ENCODE assay signal across 26 cellular contexts in the genomic region with DNA sequence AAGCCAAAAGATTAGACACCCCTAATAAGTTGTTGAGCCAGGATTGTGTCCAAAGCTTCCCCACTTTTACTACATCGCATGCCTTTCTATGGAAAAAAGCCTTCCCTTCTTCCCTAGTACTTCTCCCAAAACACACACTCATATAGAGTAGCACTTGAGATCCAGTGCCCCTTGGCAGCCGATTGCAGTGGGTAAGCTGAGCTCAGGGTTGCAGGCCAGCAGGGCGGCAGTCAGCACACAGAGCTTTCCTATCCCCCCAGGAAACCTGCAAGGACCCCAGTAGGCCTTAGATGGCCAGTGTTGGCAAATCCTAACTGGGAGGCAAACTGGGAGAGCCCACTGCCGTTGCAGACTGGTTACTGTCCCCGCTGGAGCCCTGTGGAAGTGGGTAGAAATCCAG.
DNase-seq lines count a peak whose midpoint lies in the region; ATAC-seq and TF ChIP-seq lines count a peak whose summit lies in the region.
"Had no signal": no experiment of that assay in that cellular context is flagged by ENCODE, and none has a peak within 500 bp of the region (broad histone marks: within the 10 kb centered on the region; RNA-seq: fewer than 3 reads in every experiment).

No MANE protein-coding gene starts in this region.

- no peaks in the 10 kb centered on the region for H3K27me3 ChIP-seq in BLaER1 treated with 17β-estradiol and CSF1 and Interleukin-3, amounts not matched to agents 10 nM and 100 nM
- H3K27me3 ChIP-seq in HL-60 (ENCODE audit: insufficient read depth, poor library complexity, severe bottlenecking) = no peaks in the 10 kb centered on the region
- H3K27me3 ChIP-seq in right lobe of liver = no peaks in the 10 kb centered on the region

- ATAC-seq in central memory CD8-positive, alpha-beta T cell (replicated peaks; ENCODE audit: extremely low read depth, poor library complexity, severe bottlenecking) = no peak
- ATAC-seq in natural killer cell treated with Interleukin-12 subunit alpha and Interleukin-12 subunit beta and Interleukin-15 and Interleukin-18, amount 100 ng/mL, for 72 hours = no peak
- ATAC-seq in HG03025 (IDR thresholded peaks at IDR 0.05; ENCODE audit: low FRiP score, unreplicated experiment) (no peak), right lobe of liver (no peak)

- intact Hi-C loops in right lobe of liver (cut with DNase I) = no loop called here

- H3K4me1 ChIP-seq in BLaER1 treated with 17β-estradiol and CSF1 and Interleukin-3, amounts not matched to agents 10 nM and 100 nM = peaks cover 24 to 81% (median 57%) of the 10 kb centered on the region in 10 experiments
- peaks cover 0 to 4% (median 0%) of the 10 kb centered on the region in 4 donors for H3K4me1 ChIP-seq in right lobe of liver

- H3K4me1 Mint-ChIP-seq in central memory CD8-positive, alpha-beta T cell = peaks cover 13% of the 10 kb centered on the region
- H3K4me1 Mint-ChIP-seq in natural killer cell treated with Interleukin-12 subunit alpha and Interleukin-12 subunit beta and Interleukin-15 and Interleukin-18, amount 100 ng/mL, for 72 hours (ENCODE audit: low read depth in 2 of 2) = peaks cover 42 to 52% of the 10 kb centered on the region in 2 donors

- H3K9ac ChIP-seq in BLaER1 treated with 17β-estradiol and CSF1 and Interleukin-3, amounts not matched to agents 10 nM and 100 nM = peak overlapping the region in 2 of 11 experiments; percentile 9 to 53; a peak in 2 of 22 replicates
- H3K9ac ChIP-seq: KMS-11 had no signal

- TF ChIP-seq POLR2A in right lobe of liver (IDR thresholded peaks at IDR 0.05) = no peak

- TF ChIP-seq CTCF in HL-60 (IDR thresholded peaks at IDR 0.05; ENCODE audit: insufficient read depth, low read length) (no peak), right lobe of liver (IDR thresholded peaks at IDR 0.05) (no peak)

- H4K20me1 ChIP-seq in BLaER1 treated with 17β-estradiol and CSF1 and Interleukin-3, amounts not matched to agents 10 nM and 100 nM = no peaks in the 10 kb centered on the region

- H3K27ac Mint-ChIP-seq in central memory CD8-positive, alpha-beta T cell (ENCODE audit: low read depth) = peak overlapping the region; percentile 13
- H3K27ac Mint-ChIP-seq in natural killer cell treated with Interleukin-12 subunit alpha and Interleukin-12 subunit beta and Interleukin-15 and Interleukin-18, amount 100 ng/mL, for 72 hours = peak overlapping the region in 1 of 2 donors; percentile 76
- H3K27ac Mint-ChIP-seq: CD8-positive, alpha-beta memory T cell had no signal

- H3K36me3 ChIP-seq in BLaER1 treated with 17β-estradiol and CSF1 and Interleukin-3, amounts not matched to agents 10 nM and 100 nM = no peaks in the 10 kb centered on the region
- H3K36me3 ChIP-seq in right lobe of liver = no peaks in the 10 kb centered on the region

- no peak for DNase-seq in HL-60 (ENCODE audit: low read depth in 1 of 2, low spot score in 1 of 2)
- no peak for DNase-seq in central memory CD8-positive, alpha-beta T cell (ENCODE audit: low spot score in 2 of 2)
- no peak for DNase-seq in natural killer cell treated with Interleukin-12 subunit alpha and Interleukin-12 subunit beta and Interleukin-15 and Interleukin-18, amount 100 ng/mL, for 72 hours (ENCODE audit: low spot score)
- DNase-seq in SKM-1 (lab: John Stamatoyannopoulos, UW; ENCODE audit: unreplicated experiment) = no peak
- no peak for DNase-seq in right lobe of liver
- DNase-seq in activated naive CD4-positive, alpha-beta T cell treated with anti-CD3 and anti-CD28 coated beads, Interleukin-2, amount 50 U/mL, for 16 hours = no peak
- DNase-seq: CD8-positive, alpha-beta memory T cell; DMS 273 treated with DMSO at 0.1 percent for 48 hours; DMS79; EL; HCEC 1CT; NCI-H1092; NCI-H1417 treated with DMSO at 0.1 percent for 48 hours; NCI-H1694 treated with DMSO at 0.1 percent for 48 hours; NCI-H2107; NCI-H446; NCI-H524 treated with DMSO at 0.1 percent for 48 hours; NCI-H774; NK-92 treated with Interleukin-12 subunit alpha and Interleukin-12 subunit beta, amount 100 ng/mL, for 24 hours; PC-9; SHP77 had no signal

- peaks cover 0 to 23% (median 13%) of the 10 kb centered on the region in 11 experiments; a peak in 17 of 22 replicates for H3K9me3 ChIP-seq in BLaER1 treated with 17β-estradiol and CSF1 and Interleukin-3, amounts not matched to agents 10 nM and 100 nM (replicated peaks in 1 of 11)
- no peaks in the 10 kb centered on the region for H3K9me3 ChIP-seq in right lobe of liver

- no peaks in the 10 kb centered on the region for H3K9me3 Mint-ChIP-seq in central memory CD8-positive, alpha-beta T cell
- no peaks in the 10 kb centered on the region for H3K9me3 Mint-ChIP-seq in natural killer cell treated with Interleukin-12 subunit alpha and Interleukin-12 subunit beta and Interleukin-15 and Interleukin-18, amount 100 ng/mL, for 72 hours
- H3K9me3 Mint-ChIP-seq: CD8-positive, alpha-beta memory T cell; IgD-negative memory B cell had no signal

- WGBS in right lobe of liver (ENCODE audit: insufficient coverage, low coverage, low lambda C conversion rate, missing lambda C conversion rate) = 84% methylated on average over 4 of the region's 5 CpGs

- no peak overlapping the region for H3K4me3 Mint-ChIP-seq in central memory CD8-positive, alpha-beta T cell
- H3K4me3 Mint-ChIP-seq in natural killer cell treated with Interleukin-12 subunit alpha and Interleukin-12 subunit beta and Interleukin-15 and Interleukin-18, amount 100 ng/mL, for 72 hours = peak overlapping the region; percentile 30
- H3K4me3 Mint-ChIP-seq: IgD-negative memory B cell had no signal

- peak overlapping the region in 9 of 11 experiments; percentile 31 to 65 (median 54); a peak in 14 of 22 replicates for H3K27ac ChIP-seq in BLaER1 treated with 17β-estradiol and CSF1 and Interleukin-3, amounts not matched to agents 10 nM and 100 nM
- H3K27ac ChIP-seq in HL-60 (replicated peaks) = peak overlapping the region; percentile 74
- H3K27ac ChIP-seq in right lobe of liver = no peak overlapping the region
- H3K27ac ChIP-seq: C4-2B, KMS-11, PC-9 had no signal

- H3K27me3 Mint-ChIP-seq in central memory CD8-positive, alpha-beta T cell = no peaks in the 10 kb centered on the region
- H3K27me3 Mint-ChIP-seq in natural killer cell treated with Interleukin-12 subunit alpha and Interleukin-12 subunit beta and Interleukin-15 and Interleukin-18, amount 100 ng/mL, for 72 hours = no peaks in the 10 kb centered on the region
- H3K27me3 Mint-ChIP-seq: CD8-positive, alpha-beta memory T cell; IgD-negative memory B cell had no signal

- H3K36me3 Mint-ChIP-seq in central memory CD8-positive, alpha-beta T cell (ENCODE audit: insufficient read depth) = peaks cover 4% of the 10 kb centered on the region
- H3K36me3 Mint-ChIP-seq in natural killer cell treated with Interleukin-12 subunit alpha and Interleukin-12 subunit beta and Interleukin-15 and Interleukin-18, amount 100 ng/mL, for 72 hours = no peaks in the 10 kb centered on the region
- H3K36me3 Mint-ChIP-seq: CD8-positive, alpha-beta memory T cell had no signal

- H3K4me2 ChIP-seq in BLaER1 treated with 17β-estradiol and CSF1 and Interleukin-3, amounts not matched to agents 10 nM and 100 nM = peak overlapping the region in 10 of 11 experiments; percentile 3 to 95 (median 62); a peak in 15 of 22 replicates
- H3K4me2 ChIP-seq: KMS-11, PC-9 had no signal

- H3K4me3 ChIP-seq in BLaER1 treated with 17β-estradiol and CSF1 and Interleukin-3, amounts not matched to agents 10 nM and 100 nM = no peak overlapping the region
- H3K4me3 ChIP-seq in HL-60 (replicated peaks; ENCODE audit: insufficient read depth, low read length) (no peak overlapping the region), right lobe of liver (no peak overlapping the region)
- H3K4me3 ChIP-seq: PC-9 had no signal

Comparison
In these comparisons a context has a peak if more than half of its experiments do, and no peak if none do; other contexts are left out.
1. H3K27ac ChIP-seq: peak in BLaER1 treated with 17β-estradiol and CSF1 and Interleukin-3, amounts not matched to agents 10 nM and 100 nM (9 of 11) and HL-60 (single experiment); none in right lobe of liver (0 of 3).